In genomic region chr3:132659000-132659369, GRCh38 we compare ENCODE assay signal across 8 cellular contexts. TPM values are rescaled to one million over a fixed set of nuclear protein-coding genes. Genes with fewer than 3 reads are reported as not detected.
DNase-seq lines count a peak whose midpoint lies in the region; ATAC-seq and TF ChIP-seq lines count a peak whose summit lies in the region.

No MANE protein-coding gene starts in this region.

- no peak overlapping the region for H3K27ac ChIP-seq in A673 (ENCODE audit: low read depth, low read length, poor library complexity, severe bottlenecking)
- H3K27ac ChIP-seq in gastroesophageal sphincter, result peak overlapping the region; percentile 73 to 96 (median 96)
- H3K27ac ChIP-seq in sigmoid colon, result peak overlapping the region; percentile 89 to 95 (median 92)

- DNase-seq in A673 (ENCODE audit: low spot score), result no peak
- peak; percentile 7 for DNase-seq in GM13977 (ENCODE audit: low spot score)
- DNase-seq in T-cell, result no peak
- DNase-seq in sigmoid colon, result no peak
- no peak for DNase-seq in stimulated activated CD4-positive, alpha-beta T cell treated with anti-CD3 and anti-CD28 coated beads, Interleukin-4, amount 100 ng/mL, for 4 hours
- no peak for DNase-seq in NOMO-1 treated with DMSO at 0.1 percent for 48 hours (lab: John Stamatoyannopoulos, UW; ENCODE audit: unreplicated experiment)
- DNase-seq in GM19240 (ENCODE audit: insufficient read length, low spot score), result no peak

- no peaks in the 10 kb centered on the region for H3K36me3 Mint-ChIP-seq in T-cell

- peak overlapping the region; percentile 87 for H3K4me3 ChIP-seq in A673 (ENCODE audit: low read depth, low read length, poor library complexity, severe bottlenecking)
- H3K4me3 ChIP-seq in gastroesophageal sphincter, result peak overlapping the region; percentile 78 to 92
- peak overlapping the region; percentile 76 to 96 (median 84) for H3K4me3 ChIP-seq in sigmoid colon

- in situ Hi-C loops in GM13977 (cut with MboI; ENCODE audit: low pct_unique_long_range_greater_than_20kb, low sequenced_read_pairs, unreplicated experiment), result no loop called here

- H3K9me3 ChIP-seq in A673 (ENCODE audit: low read depth, low read length, poor library complexity, severe bottlenecking), result no peaks in the 10 kb centered on the region
- no peaks in the 10 kb centered on the region for H3K9me3 ChIP-seq in gastroesophageal sphincter
- no peaks in the 10 kb centered on the region for H3K9me3 ChIP-seq in sigmoid colon

- CTCF ChIA-PET in A673 (lab: Charles Lee) (interaction anchor here (0.9 to 1.8 kb wide), 2 partner anchors 17 to 64 kb away, joined by 3 to 4 read pairs; no protein-coding TSS in a partner anchor), T-cell (lab: Charles Lee) (no interaction called here)

- H3K4me1 Mint-ChIP-seq in T-cell, result peaks cover 62 to 75% (median 63%) of the 10 kb centered on the region in 3 donors

- no peaks in the 10 kb centered on the region for H3K9me3 Mint-ChIP-seq in T-cell

- H3K27me3 ChIP-seq in A673 (replicated peaks; ENCODE audit: insufficient read depth, low read depth, low read length, poor library complexity), result no peaks in the 10 kb centered on the region
- H3K27me3 ChIP-seq in gastroesophageal sphincter, result no peaks in the 10 kb centered on the region
- no peaks in the 10 kb centered on the region for H3K27me3 ChIP-seq in sigmoid colon

- peak overlapping the region in 1 of 2 donors; percentile 95 for H3K27ac Mint-ChIP-seq in T-cell

- BruUV-seq in A673 (replicated peaks; lab: Mats Ljungman, UMichigan), result no TSS peak

- no peak for TF ChIP-seq POLR2A in gastroesophageal sphincter (IDR thresholded peaks at IDR 0.05)
- no peak for TF ChIP-seq POLR2A in sigmoid colon (IDR thresholded peaks at IDR 0.05)

- peak overlapping the region; percentile 96 to 98 (median 97) for H3K4me3 Mint-ChIP-seq in T-cell

- H3K27me3 Mint-ChIP-seq in T-cell, result no peaks in the 10 kb centered on the region

- no peak for TF ChIP-seq CTCF in A673 (conservative IDR thresholded peaks at IDR 0.05; ENCODE audit: low read depth, low read length)
- no peak for TF ChIP-seq CTCF in GM13977 (IDR thresholded peaks at IDR 0.05; ENCODE audit: extremely low read depth, insufficient read depth, missing control alignments)
- TF ChIP-seq CTCF in gastroesophageal sphincter (IDR thresholded peaks at IDR 0.05), result no peak
- no peak for TF ChIP-seq CTCF in sigmoid colon (IDR thresholded peaks at IDR 0.05)

- intact Hi-C loops in A673 (cut with micrococcal nuclease; ENCODE audit: unreplicated experiment) (no loop called here), sigmoid colon (cut with DNase I) (no loop called here)

- ATAC-seq in T-cell (replicated peaks in 1 of 4) (no peak), gastroesophageal sphincter (peak; percentile 15)

- H3K36me3 ChIP-seq in A673 (ENCODE audit: insufficient read depth, low read length, poor library complexity, severe bottlenecking) (no peaks in the 10 kb centered on the region), gastroesophageal sphincter (no peaks in the 10 kb centered on the region), sigmoid colon (no peaks in the 10 kb centered on the region)

- TF ChIP-seq EP300 in gastroesophageal sphincter (IDR thresholded peaks at IDR 0.05), result no peak
- TF ChIP-seq EP300 in sigmoid colon (IDR thresholded peaks at IDR 0.05), result no peak

- H3K4me1 ChIP-seq in A673 (ENCODE audit: insufficient read depth, low read length, poor library complexity, severe bottlenecking) (peaks cover 10% of the 10 kb centered on the region), gastroesophageal sphincter (peaks cover 4 to 40% (median 15%) of the 10 kb centered on the region in 3 donors), sigmoid colon (peaks cover 0 to 31% (median 17%) of the 10 kb centered on the region in 4 donors)

- POLR2A ChIA-PET in A673 (lab: Charles Lee; ENCODE audit: low non-redundant PET), result no interaction called here
- POLR2A ChIA-PET in T-cell (lab: Charles Lee), result no interaction called here

- 1 to 6% methylated on average over 7 of the region's 7 CpGs for WGBS in gastroesophageal sphincter (ENCODE audit: low coverage in 1 of 2), 2 donors
- WGBS in sigmoid colon, 2 donors, result 4 to 24% methylated on average over 7 of the region's 7 CpGs

RNA-seq across cellular contexts. Expression of gene ACAD11, which starts 0.6 kb away (rescaled TPM):
- total RNA-seq in A673 (2021) (10.4 and 15.3 TPM in 2 replicates), T-cell (10 to 100 TPM; 25.1 to 35.2 (median 32.2) TPM), gastroesophageal sphincter (10 to 100 TPM in 3 of 4 donors, 1 to 10 TPM in 1; 9.7 to 44.2 (median 21.1) TPM), sigmoid colon (10 to 100 TPM; 26.8 to 71.7 (median 35.4) TPM)
- polyA plus RNA-seq in sigmoid colon, result 1 to 10 TPM; 2.4 to 4.7 (median 4.2) TPM

RNA-seq across cellular contexts. Expression of gene UBA5, which starts 1.1 kb away (rescaled TPM):
- total RNA-seq in A673 (2021) (50.0 and 55.8 TPM in 2 replicates), T-cell (10 to 100 TPM; 24.7 to 42.2 (median 27.7) TPM), gastroesophageal sphincter (10 to 100 TPM; 24.5 to 48.2 (median 35.6) TPM), sigmoid colon (10 to 100 TPM; 21.6 to 35.3 (median 31.8) TPM)
- 10 to 100 TPM; 16.8 to 23.9 (median 20.8) TPM for polyA plus RNA-seq in sigmoid colon
